ENCODE assay signal across 8 cellular contexts in genomic region chr12:111409403-111410228, GRCh38. TPM values are rescaled to one million over a fixed set of nuclear protein-coding genes. Genes with fewer than 3 reads are reported as not detected.
DNase-seq lines count a peak whose midpoint lies in the region; ATAC-seq and TF ChIP-seq lines count a peak whose summit lies in the region.

No MANE protein-coding gene starts in this region.

- peak overlapping the region; percentile 95 for H3K27ac ChIP-seq in Panc1 (ENCODE audit: low read length)
- H3K27ac ChIP-seq in body of pancreas, result peak overlapping the region; percentile 63 to 87 (median 67)
- peak overlapping the region; percentile 86 for H3K27ac ChIP-seq in lower lobe of right lung
- peak overlapping the region; percentile 11 for H3K27ac ChIP-seq in urinary bladder (ENCODE audit: low read depth)

- no peaks in the 10 kb centered on the region for H3K36me3 Mint-ChIP-seq in mesothelial cell of epicardium

- H3K36me3 ChIP-seq in Panc1 (ENCODE audit: control insufficient read depth, insufficient read depth, low read length) (no peaks in the 10 kb centered on the region; the same call in 1 of the 2 replicates), body of pancreas (replicated peaks in 1 of 2; ENCODE audit: insufficient read depth in 1 of 2, low read depth in 2 of 2) (no peaks in the 10 kb centered on the region), lower lobe of right lung (no peaks in the 10 kb centered on the region), urinary bladder (ENCODE audit: insufficient read depth) (no peaks in the 10 kb centered on the region)

- in situ Hi-C loops in Panc1 (cut with HindIII; ENCODE audit: low pct_unique_long_range_greater_than_20kb, low sequenced_read_pairs), result no loop called here

- no peak for TF ChIP-seq POLR2A in body of pancreas (IDR thresholded peaks at IDR 0.05)

- TF ChIP-seq CTCF in Panc1 (IDR thresholded peaks at IDR 0.05), result no peak
- TF ChIP-seq CTCF in body of pancreas (IDR thresholded peaks at IDR 0.05), result peak in 1 of 7 experiments; percentile 3
- no peak for TF ChIP-seq CTCF in lower lobe of right lung (IDR thresholded peaks at IDR 0.05)
- TF ChIP-seq CTCF in mesothelial cell of epicardium (IDR thresholded peaks at IDR 0.05; ENCODE audit: unreplicated experiment), result no peak

- CTCF ChIA-PET in Panc1 (lab: Charles Lee), result no interaction called here

- H3K27me3 ChIP-seq in Panc1 (ENCODE audit: control insufficient read depth, insufficient read depth, low read length), result no peaks in the 10 kb centered on the region
- no peaks in the 10 kb centered on the region for H3K27me3 ChIP-seq in body of pancreas
- H3K27me3 ChIP-seq in lower lobe of right lung (ENCODE audit: low read depth), result no peaks in the 10 kb centered on the region

- H3K4me1 ChIP-seq in Panc1 (ENCODE audit: control insufficient read depth, insufficient read depth, low read length) (peaks cover 71% of the 10 kb centered on the region), body of pancreas (peaks cover 79% of the 10 kb centered on the region), lower lobe of right lung (peaks cover 83% of the 10 kb centered on the region), urinary bladder (ENCODE audit: insufficient read depth) (no peaks in the 10 kb centered on the region)

- DNase-seq in ELR (ENCODE audit: low read depth), result peak; percentile 93
- DNase-seq in Panc1 (ENCODE audit: low read depth, low spot score), result no peak
- DNase-seq in body of pancreas, result peak; percentile 37 to 73 (median 60)
- DNase-seq in lower lobe of right lung, result peak; percentile 67
- no peak for DNase-seq in mesothelial cell of epicardium (ENCODE audit: low spot score in 2 of 2, unreplicated experiment in 2 of 2)
- DNase-seq in occipital lobe (lab: John Stamatoyannopoulos, UW), result no peak

- H3K27ac Mint-ChIP-seq in mesothelial cell of epicardium, result no peak overlapping the region

- H3K4me3 Mint-ChIP-seq in mesothelial cell of epicardium, result no peak overlapping the region

- H3K9me3 ChIP-seq in Panc1 (ENCODE audit: control insufficient read depth, insufficient read depth, low read depth, low read length), result no peaks in the 10 kb centered on the region
- H3K9me3 ChIP-seq in body of pancreas, result no peaks in the 10 kb centered on the region
- no peaks in the 10 kb centered on the region for H3K9me3 ChIP-seq in lower lobe of right lung

- ATAC-seq in Panc1, result peak; percentile 4
- ATAC-seq in body of pancreas, result no peak
- ATAC-seq in lower lobe of right lung, result no peak
- no peak for ATAC-seq in HG03571 (IDR thresholded peaks at IDR 0.05; ENCODE audit: unreplicated experiment)

- 44 to 50% methylated on average over 4 to 25 of the region's 25 CpGs for WGBS in body of pancreas, 2 donors
- WGBS in urinary bladder, result 50% methylated on average over 25 of the region's 25 CpGs

- POLR2A ChIA-PET in Panc1 (lab: Charles Lee), result interaction anchor here (0.6 kb wide), 1 partner anchor 328 kb away, joined by 3 read pairs; no protein-coding TSS in a partner anchor

- no TSS peak for BruUV-seq in Panc1 (replicated peaks; lab: Mats Ljungman, UMichigan)

- peaks cover 11% of the 10 kb centered on the region for H3K4me1 Mint-ChIP-seq in mesothelial cell of epicardium

- H3K27me3 Mint-ChIP-seq in mesothelial cell of epicardium (ENCODE audit: low read depth), result peaks cover 17% of the 10 kb centered on the region

- peak overlapping the region; percentile 18 to 89 for H3K4me3 ChIP-seq in Panc1 (ENCODE audit: low read depth in 2 of 2, low read length in 2 of 2)
- H3K4me3 ChIP-seq in body of pancreas, result no peak overlapping the region
- peak overlapping the region; percentile 93 for H3K4me3 ChIP-seq in lower lobe of right lung
- H3K4me3 ChIP-seq in urinary bladder (ENCODE audit: low read depth, low read length), result no peak overlapping the region

- intact Hi-C loops in Panc1 (cut with micrococcal nuclease; ENCODE audit: unreplicated experiment), result no loop called here
- intact Hi-C loops in body of pancreas (cut with DNase I), result no loop called here
- intact Hi-C loops in lower lobe of right lung (cut with DNase I), result no loop called here

- H3K9me3 Mint-ChIP-seq in mesothelial cell of epicardium, result no peaks in the 10 kb centered on the region

RNA-seq across cellular contexts. Expression of gene SH2B3, which starts 3.9 kb away (rescaled TPM):
- 39.6 TPM for total RNA-seq in Panc1 (2021; ENCODE audit: unreplicated experiment)
- polyA plus RNA-seq in Panc1 (2012; ENCODE audit: insufficient read length), result 25.5 TPM
- total RNA-seq in body of pancreas, result 10 to 100 TPM; 23.1 to 41.9 TPM
- 49.5 TPM for total RNA-seq in lower lobe of right lung
- total RNA-seq in urinary bladder, result 15.3 TPM
- 12.8 TPM for polyA plus RNA-seq in urinary bladder
- 1.6 to 2.1 TPM (median 1.7 TPM) in 3 replicates for total RNA-seq in mesothelial cell of epicardium
- 5.1 TPM for total RNA-seq in occipital lobe

RNA-seq across cellular contexts. Expression of gene PHETA1, which starts 40.7 kb away (rescaled TPM):
- total RNA-seq in Panc1 (2021; ENCODE audit: unreplicated experiment) (16.3 TPM), body of pancreas (10 to 100 TPM; 20.4 to 31.4 TPM), lower lobe of right lung (20.5 TPM), urinary bladder (2.5 TPM), mesothelial cell of epicardium (13.8 to 18.2 TPM (median 16.1 TPM) in 3 replicates), occipital lobe (5.8 TPM)
- 15.3 TPM for polyA plus RNA-seq in Panc1 (2012; ENCODE audit: insufficient read length)
- 9.8 TPM for polyA plus RNA-seq in urinary bladder

Comparison
In these comparisons a context has a peak if more than half of its experiments do, and no peak if none do; other contexts are left out.
1. DNase-seq: peak in ELR (single experiment), body of pancreas (4 of 4) and lower lobe of right lung (single experiment); none in Panc1 (single experiment), mesothelial cell of epicardium (0 of 2) and occipital lobe (single experiment).
2. H3K27ac ChIP-seq: peak in every context shown above with its lines; median percentile 95 in Panc1; 86 in lower lobe of right lung; 67 in body of pancreas; 11 in urinary bladder.
3. H3K4me3 ChIP-seq: peak in Panc1 (2 of 2) and lower lobe of right lung (single experiment); none in body of pancreas (0 of 2) and urinary bladder (single experiment).